ENCODE assay signal across 1 cellular context in the genomic region with DNA sequence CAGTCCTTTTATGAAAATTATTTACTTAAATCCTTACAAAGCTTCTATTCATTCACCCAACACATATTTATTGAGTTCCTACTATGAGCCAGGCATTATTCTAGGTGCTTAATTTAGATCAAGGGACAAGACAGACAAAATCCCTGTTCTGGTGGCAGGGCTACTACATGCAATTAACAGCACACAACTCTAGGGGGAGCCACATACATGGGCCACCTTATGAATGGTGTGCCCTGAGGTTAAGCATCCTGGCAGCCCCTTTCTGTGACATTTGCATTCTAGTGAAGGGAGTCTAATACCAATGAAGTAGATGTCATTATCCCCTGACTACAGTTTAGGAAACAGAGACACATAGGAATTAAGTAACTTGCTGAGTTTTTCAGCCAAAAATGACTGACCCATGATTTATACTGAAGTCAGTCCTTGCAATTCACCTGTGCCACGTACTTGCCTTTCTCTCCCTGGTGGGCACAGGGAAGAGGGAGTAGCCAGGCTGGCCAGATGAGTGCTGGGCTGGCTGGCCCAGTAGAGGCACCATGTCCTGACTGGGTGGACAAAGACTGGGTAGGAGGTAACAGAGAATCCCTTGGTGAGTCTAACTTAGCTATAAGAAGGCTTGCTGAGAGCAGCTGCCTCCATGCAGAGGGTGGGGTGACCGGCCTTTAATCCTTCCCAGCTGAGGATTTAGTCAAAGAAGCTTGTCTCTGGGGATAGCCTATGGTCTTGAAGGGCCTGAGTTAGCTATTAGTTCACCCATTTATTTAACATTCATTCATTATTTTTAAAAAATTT.
A peak's percentile ranks its signal among the peaks of the same experiment; 100 is the strongest.
TF ChIP-seq lines count a peak whose summit lies in the region.

No MANE protein-coding gene starts in this region.

TF ChIP-seq in H1, 55 proteins besides CTCF, POLR2A, EP300 and RAD21:
- TF ChIP-seq E2F6 (IDR thresholded peaks at IDR 0.05) (no peak), YY1 (IDR thresholded peaks at IDR 0.05; ENCODE audit: low read depth, low read length) (0 out of 2 replicates have a peak, but pooled peaks have one; percentile 38)
TF ChIP-seq in H1: peak in this region for 1.
